ENCODE assay signal across 8 cellular contexts in genomic region chr6:144284474-144284752, GRCh38. TPM values are rescaled to one million over a fixed set of nuclear protein-coding genes. Genes with fewer than 3 reads are reported as not detected.
DNase-seq lines count a peak whose midpoint lies in the region; TF ChIP-seq lines count a peak whose summit lies in the region.

No MANE protein-coding gene starts in this region.

- no peaks in the 10 kb centered on the region for H4K20me1 ChIP-seq in MM.1S (ENCODE audit: insufficient read depth, low read length)

- DNase-seq in MM.1S (no peak), DMS 273 (lab: John Stamatoyannopoulos, UW; ENCODE audit: unreplicated experiment) (no peak), UCSD-AML1 (lab: John Stamatoyannopoulos, UW; ENCODE audit: unreplicated experiment) (no peak), KG1 (lab: John Stamatoyannopoulos, UW) (no peak)
- no peak for DNase-seq in stimulated activated CD4-positive, alpha-beta T cell treated with anti-CD3 and anti-CD28 coated beads, Interleukin-4, amount 100 ng/mL, for 24 hours

- peak overlapping the region; percentile 98 to 99 (median 99) for H3K4me3 Mint-ChIP-seq in nephron

- H3K9me3 ChIP-seq in MM.1S (replicated peaks; ENCODE audit: insufficient read depth, low read length) (no peaks in the 10 kb centered on the region), ectodermal cell (ENCODE audit: control insufficient read depth, low read length) (no peaks in the 10 kb centered on the region)

- no peaks in the 10 kb centered on the region for H3K4me1 ChIP-seq in MM.1S (ENCODE audit: low read length)
- H3K4me1 ChIP-seq in ectodermal cell (ENCODE audit: control insufficient read depth, insufficient read depth, low read length) = peaks cover 8% of the 10 kb centered on the region

- H3K4me2 ChIP-seq in MM.1S (ENCODE audit: low read depth, low read length) = peak overlapping the region; percentile 80

- H3K4me1 Mint-ChIP-seq in nephron = peaks cover 10% of the 10 kb centered on the region

- H3F3A ChIP-seq in MM.1S (ENCODE audit: insufficient read depth, low read length) = no peaks in the 10 kb centered on the region

- TF ChIP-seq CTCF in C4-2B (conservative IDR thresholded peaks at IDR 0.05) = no peak
- no peak for TF ChIP-seq CTCF in MM.1S (IDR thresholded peaks at IDR 0.05; ENCODE audit: low read length)
- no peak for TF ChIP-seq CTCF in nephron (IDR thresholded peaks at IDR 0.05; ENCODE audit: unreplicated experiment in 3 of 3)

- H3K4me3 ChIP-seq in MM.1S (ENCODE audit: low read length) (peak overlapping the region; percentile 67), ectodermal cell (ENCODE audit: insufficient read depth, low read depth, low read length) (peak overlapping the region; percentile 66)

- peaks cover 3% of the 10 kb centered on the region for H3K36me3 Mint-ChIP-seq in nephron (ENCODE audit: low read depth)

- H3K27me3 Mint-ChIP-seq in nephron (ENCODE audit: low read depth) = peaks cover 4% of the 10 kb centered on the region

- H2AFZ ChIP-seq in MM.1S (ENCODE audit: low read length) = peak overlapping the region; percentile 56; the same call in 1 of the 2 replicates

- H3K27ac ChIP-seq in C4-2B = peak overlapping the region; percentile 91
- H3K27ac ChIP-seq in MM.1S (ENCODE audit: low read length) = no peak overlapping the region
- H3K27ac ChIP-seq in ectodermal cell (ENCODE audit: insufficient read depth, low read depth, low read length, poor library complexity, severe bottlenecking) = peak overlapping the region; percentile 98

- H3K27me3 ChIP-seq in MM.1S (replicated peaks; ENCODE audit: insufficient read depth, low read length) (no peaks in the 10 kb centered on the region), ectodermal cell (ENCODE audit: control insufficient read depth, insufficient read depth, low read length, poor library complexity, severe bottlenecking) (peaks cover 5% of the 10 kb centered on the region)

- H3K27ac Mint-ChIP-seq in nephron = peak overlapping the region; percentile 65 to 86 (median 66)

- peak overlapping the region; percentile 31; the same call in 1 of the 2 replicates for H3K9ac ChIP-seq in MM.1S (ENCODE audit: low read length)

- WGBS in ectodermal cell, 2 experiments = 4 to 7% methylated on average over 2 to 3 of the region's 6 CpGs

- H3K36me3 ChIP-seq in MM.1S (replicated peaks; ENCODE audit: insufficient read depth, low read length) (no peaks in the 10 kb centered on the region), ectodermal cell (ENCODE audit: control insufficient read depth, insufficient read depth, low read length) (no peaks in the 10 kb centered on the region)

- no peaks in the 10 kb centered on the region for H3K9me3 Mint-ChIP-seq in nephron

- H3K79me2 ChIP-seq in MM.1S (ENCODE audit: low read length) = no peaks in the 10 kb centered on the region

- no peaks in the 10 kb centered on the region for H3K9me2 ChIP-seq in MM.1S (replicated peaks; ENCODE audit: insufficient read depth, low read length)

RNA-seq across cellular contexts. Expression of gene UTRN, which starts 0.7 kb away (rescaled TPM):
- 34.3 TPM for polyA plus RNA-seq in ectodermal cell (2013, experiment 1 of 4)
- 40.0 TPM for polyA plus RNA-seq in ectodermal cell (2013, experiment 2 of 4)
- polyA plus RNA-seq in ectodermal cell (2013, experiment 3 of 4) = 28.7 TPM
- polyA plus RNA-seq in ectodermal cell (2013, experiment 4 of 4) = 31.6 TPM
